Comparison of ENCODE assay signal across 8 cellular contexts in genomic region chr22:28019881-28020861, GRCh38.
DNase-seq lines count a peak whose midpoint lies in the region; ATAC-seq and TF ChIP-seq lines count a peak whose summit lies in the region.

No MANE protein-coding gene starts in this region.

- peak overlapping the region; percentile 39 for H3K27ac ChIP-seq in AG04450 (ENCODE audit: low read depth, low read length)

- TF ChIP-seq CTCF in AG04450 (IDR thresholded peaks at IDR 0.05; ENCODE audit: low read depth, low read length): peak; percentile 95

- H3K4me3 Mint-ChIP-seq in memory B cell: no peak overlapping the region

- no peaks in the 10 kb centered on the region for H3K27me3 ChIP-seq in AG04450 (ENCODE audit: control insufficient read depth, insufficient read depth, low read length)

- DNase-seq in AG04450 (ENCODE audit: low read depth, low spot score) (no peak), NCI-H2227 treated with DMSO at 0.1 percent for 48 hours (lab: John Stamatoyannopoulos, UW) (peak; percentile 38), memory B cell (ENCODE audit: low spot score in 2 of 2) (peak; percentile 54 to 66)
- peak; percentile 74 to 75 for DNase-seq in activated CD4-positive, alpha-beta T cell treated with anti-CD3 and anti-CD28 coated beads, Interleukin-2, amount 50 U/mL, for 48 hours
- DNase-seq in effector CD4-positive, alpha-beta T cell: peak; percentile 33
- peak; percentile 42 to 47 (median 47) for DNase-seq in stimulated activated CD4-positive, alpha-beta T cell treated with anti-CD3 and anti-CD28 coated beads, TNF-alpha, amount 100 ng/mL, for 48 hours (ENCODE audit: low read depth in 3 of 3)

- H3K27me3 Mint-ChIP-seq in memory B cell: no peaks in the 10 kb centered on the region

- no peaks in the 10 kb centered on the region for H3K36me3 Mint-ChIP-seq in memory B cell

- ATAC-seq in GM18909 (IDR thresholded peaks at IDR 0.05; ENCODE audit: poor library complexity, unreplicated experiment) (peak; percentile 44), memory B cell (ENCODE audit: low read depth) (peak; percentile 83), HG02571 (IDR thresholded peaks at IDR 0.05; ENCODE audit: unreplicated experiment) (no peak)

- no peak overlapping the region; the same call in 1 of the 2 replicates for H3K4me3 ChIP-seq in AG04450 (ENCODE audit: low read depth, low read length)

- no peaks in the 10 kb centered on the region for H3K9me3 Mint-ChIP-seq in memory B cell

- peak overlapping the region; percentile 59 for H3K27ac Mint-ChIP-seq in memory B cell

- CTCF ChIA-PET in AG04450 (lab: Charles Lee): interaction anchor here (0.6 to 2.8 kb wide), 19 partner anchors 10 to 808 kb away, joined by 3 to 20 read pairs (median 3); no protein-coding TSS in a partner anchor

- H3K9me3 ChIP-seq in AG04450 (ENCODE audit: control insufficient read depth, insufficient read depth, low read length): no peaks in the 10 kb centered on the region

- POLR2A ChIA-PET in AG04450 (lab: Yijun Ruan, JAX): interaction anchor here (0.6 to 0.8 kb wide), 2 partner anchors 581 to 744 kb away, joined by 3 to 4 read pairs; no protein-coding TSS in a partner anchor

- peaks cover 3% of the 10 kb centered on the region for H3K4me1 Mint-ChIP-seq in memory B cell
